Comparison of ENCODE assay signal across 8 cellular contexts in the genomic region with DNA sequence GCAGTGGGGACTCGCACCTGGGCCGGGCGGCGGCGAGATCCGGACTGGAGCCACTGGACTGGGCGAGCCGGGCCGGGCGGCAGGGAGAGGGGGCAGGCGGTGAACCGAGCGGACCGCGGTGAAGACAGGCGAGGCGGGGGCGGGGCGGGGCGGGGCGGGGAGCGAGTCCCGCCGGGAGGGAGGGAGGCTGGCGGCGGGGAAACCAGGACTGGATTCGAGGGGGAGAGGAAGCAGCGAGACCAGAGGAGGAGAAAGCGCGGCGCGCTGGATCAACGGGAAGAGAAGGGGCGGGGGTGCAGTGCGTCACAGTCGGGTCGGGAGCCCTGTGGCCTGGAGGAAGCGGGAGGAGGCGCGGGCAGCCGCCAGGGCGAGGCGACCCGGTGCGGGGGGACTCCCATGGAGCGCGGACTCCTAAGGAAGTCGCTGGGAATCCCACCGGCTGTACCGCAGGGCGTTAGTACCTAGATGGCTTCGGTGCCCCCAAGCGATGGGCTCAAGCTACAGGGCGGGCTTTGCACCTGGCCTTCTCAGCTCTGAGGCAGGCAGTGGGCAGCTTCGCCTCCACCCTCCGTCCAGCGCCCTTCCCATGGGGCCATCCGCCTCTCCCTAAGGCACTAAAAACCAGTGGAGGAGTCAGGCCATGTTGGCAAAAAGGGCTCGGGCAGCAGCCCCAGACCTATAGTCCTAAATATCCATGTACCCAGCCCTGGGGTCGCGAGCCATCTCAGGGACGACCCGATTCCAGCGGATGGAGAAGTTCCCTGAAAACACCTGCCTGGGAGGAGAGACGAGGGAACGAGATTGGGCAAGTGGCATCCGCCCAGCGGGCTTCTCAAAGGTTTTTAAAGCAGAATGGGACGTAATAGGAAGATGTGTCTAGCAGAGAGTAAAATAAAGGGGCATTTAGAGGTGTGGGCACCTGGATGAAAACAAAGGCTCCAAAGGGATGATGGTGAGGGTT. TPM values are rescaled to one million over a fixed set of nuclear protein-coding genes. Genes with fewer than 3 reads are reported as not detected.
DNase-seq lines count a peak whose midpoint lies in the region; ATAC-seq lines count a peak whose summit lies in the region.

Gene TMEM121B (minus strand): TSS at position 126 of the 961 bp plus-strand sequence. CDS start 233 bp downstream, outside the sequence.

- H4K91ac ChIP-seq in neuronal stem cell (ENCODE audit: low read depth, low read length, poor library complexity): peak within 1 kb of the TSS; percentile 9

- peak within 1 kb of the TSS; percentile 81 for H3K18ac ChIP-seq in neuronal stem cell (ENCODE audit: low read length)

- H2AFZ ChIP-seq in neuronal stem cell (ENCODE audit: low read length): peak within 1 kb of the TSS; percentile 96

- H3K4ac ChIP-seq in neuronal stem cell (ENCODE audit: low read length): no peak within 1 kb of the TSS

- no peaks in the 10 kb centered on the region for H3K9me3 ChIP-seq in neuronal stem cell (replicated peaks in 1 of 2; ENCODE audit: control insufficient read depth in 2 of 2, insufficient read depth in 1 of 2, low read depth in 1 of 2, low read length in 2 of 2)

- peaks cover 20% of the 10 kb centered on the region for H3K27me3 Mint-ChIP-seq in activated T-cell treated with anti-CD3 and anti-CD28 coated beads, Interleukin-2, amount 50 U/mL, for 72 hours (ENCODE audit: low read depth)

- peak; percentile 33 to 39 for DNase-seq in stimulated activated CD4-positive, alpha-beta T cell treated with anti-CD3 and anti-CD28 coated beads, Interleukin-2, amount 100 ng/mL, for 24 hours
- DNase-seq in stimulated activated CD4-positive, alpha-beta T cell treated with anti-CD3 and anti-CD28 coated beads, Interleukin-4, amount 100 ng/mL, for 4 hours: no peak
- DNase-seq in NCI-H2171 treated with DMSO at 0.1 percent for 48 hours (lab: John Stamatoyannopoulos, UW) (peak; percentile 83), glomerular visceral epithelial cell (ENCODE audit: extremely low spot score) (peak; percentile 66), neuronal stem cell (ENCODE audit: low spot score) (peak; percentile 85)
- peak in 1 of 2 donors; percentile 15 for DNase-seq in activated T-cell treated with anti-CD3 and anti-CD28 coated beads, Interleukin-2, amount 50 U/mL, for 72 hours

- no peak within 1 kb of the TSS for H3K27ac Mint-ChIP-seq in activated T-cell treated with anti-CD3 and anti-CD28 coated beads, Interleukin-2, amount 50 U/mL, for 72 hours

- H3K4me1 ChIP-seq in neuronal stem cell (ENCODE audit: control insufficient read depth in 2 of 2, insufficient read depth in 1 of 2, low read depth in 1 of 2, low read length in 2 of 2): peaks cover 20 to 21% of the 10 kb centered on the region in 2 donors

- no peak within 1 kb of the TSS for H4K8ac ChIP-seq in neuronal stem cell (ENCODE audit: low read depth, low read length)

- H3K9me3 Mint-ChIP-seq in activated T-cell treated with anti-CD3 and anti-CD28 coated beads, Interleukin-2, amount 50 U/mL, for 72 hours: no peaks in the 10 kb centered on the region

- H3K23ac ChIP-seq in neuronal stem cell (ENCODE audit: low read depth, low read length, poor library complexity): peak within 1 kb of the TSS; percentile 92

- H2BK12ac ChIP-seq in neuronal stem cell (ENCODE audit: low read length): no peak within 1 kb of the TSS

- H3K27me3 ChIP-seq in neuronal stem cell (ENCODE audit: control insufficient read depth in 3 of 3, insufficient read depth in 3 of 3, low read depth in 1 of 3, low read length in 3 of 3): peaks cover 0 to 6% (median 0%) of the 10 kb centered on the region in 3 experiments

- H3K36me3 ChIP-seq in neuronal stem cell (replicated peaks in 1 of 2; ENCODE audit: control insufficient read depth in 2 of 2, insufficient read depth in 2 of 2, low read length in 2 of 2): peaks cover 0 to 7% of the 10 kb centered on the region in 2 donors

- peak within 1 kb of the TSS; percentile 3 for H2BK15ac ChIP-seq in neuronal stem cell (ENCODE audit: low read length)

- no peak within 1 kb of the TSS for H2BK120ac ChIP-seq in neuronal stem cell (ENCODE audit: low read depth, low read length)

- H3K14ac ChIP-seq in neuronal stem cell (ENCODE audit: low read length): peak within 1 kb of the TSS; percentile 97

- no peak within 1 kb of the TSS for H2AK5ac ChIP-seq in neuronal stem cell (ENCODE audit: low read depth, low read length)

- peaks cover 28% of the 10 kb centered on the region for H3K4me1 Mint-ChIP-seq in activated T-cell treated with anti-CD3 and anti-CD28 coated beads, Interleukin-2, amount 50 U/mL, for 72 hours (ENCODE audit: low read depth)

- H3K36me3 Mint-ChIP-seq in activated T-cell treated with anti-CD3 and anti-CD28 coated beads, Interleukin-2, amount 50 U/mL, for 72 hours (ENCODE audit: insufficient read depth in 2 of 2): no peaks in the 10 kb centered on the region

- no peak within 1 kb of the TSS for H2BK5ac ChIP-seq in neuronal stem cell (ENCODE audit: low read length)

- no CpG with 5 or more reads among the region's 69 CpGs for WGBS in neuronal stem cell (ENCODE audit: extremely low coverage in 2 of 2, insufficient read length in 2 of 2, insufficient replicate concordance in 1 of 2), 2 donors

- peak within 1 kb of the TSS; percentile 65 to 80 for H3K4me3 Mint-ChIP-seq in activated T-cell treated with anti-CD3 and anti-CD28 coated beads, Interleukin-2, amount 50 U/mL, for 72 hours

- H3K79me1 ChIP-seq in neuronal stem cell (ENCODE audit: low read depth, low read length): peaks cover 4% of the 10 kb centered on the region

- peak; percentile 3 to 9 for ATAC-seq in activated T-cell treated with anti-CD3 and anti-CD28 coated beads, Interleukin-2, amount 50 U/mL, for 72 hours (replicated peaks in 1 of 2)
- no peak for ATAC-seq in HG03108 (IDR thresholded peaks at IDR 0.05; ENCODE audit: unreplicated experiment)
- ATAC-seq in GM21515 (IDR thresholded peaks at IDR 0.05; ENCODE audit: unreplicated experiment): no peak

- peak within 1 kb of the TSS; percentile 97 for H3K4me2 ChIP-seq in neuronal stem cell (ENCODE audit: insufficient read depth, low read length, poor library complexity, severe bottlenecking)

- peak within 1 kb of the TSS; percentile 57 for H3K27ac ChIP-seq in neuronal stem cell (replicated peaks; ENCODE audit: low read length)

- peak within 1 kb of the TSS; percentile 93 for H3K9ac ChIP-seq in neuronal stem cell (ENCODE audit: low read depth, low read length, poor library complexity)

- peak within 1 kb of the TSS; percentile 56 to 81 for H3K4me3 ChIP-seq in neuronal stem cell (ENCODE audit: low read length in 2 of 2)

RNA-seq across cellular contexts. Expression of gene TMEM121B, which starts in this region (rescaled TPM):
- total RNA-seq in activated T-cell treated with anti-CD3 and anti-CD28 coated beads, Interleukin-2, amount 50 U/mL, for 72 hours: under 1 TPM; 0.07 TPM
- polyA plus RNA-seq in neuronal stem cell (2013, experiment 1 of 2): 2.6 TPM
- 2.7 TPM for polyA plus RNA-seq in neuronal stem cell (2013, experiment 2 of 2)

Comparison
In these comparisons a context has a peak if more than half of its experiments do, and no peak if none do; other contexts are left out.
1. DNase-seq: peak in stimulated activated CD4-positive, alpha-beta T cell treated with anti-CD3 and anti-CD28 coated beads, Interleukin-2, amount 100 ng/mL, for 24 hours (2 of 2), NCI-H2171 treated with DMSO at 0.1 percent for 48 hours (single experiment), glomerular visceral epithelial cell (single experiment) and neuronal stem cell (single experiment); none in stimulated activated CD4-positive, alpha-beta T cell treated with anti-CD3 and anti-CD28 coated beads, Interleukin-4, amount 100 ng/mL, for 4 hours (0 of 2).
2. Peak in ATAC-seq in activated T-cell treated with anti-CD3 and anti-CD28 coated beads, Interleukin-2, amount 50 U/mL, for 72 hours; RNA of the gene not detected or under 1 TPM.